Comparison of ENCODE assay signal across 20 cellular contexts in genomic region chr4:125049711-125050110, GRCh38.
"Had no signal": no experiment of that assay in that cellular context is flagged by ENCODE, and none has a peak within 500 bp of the region (broad histone marks: within the 10 kb centered on the region; RNA-seq: fewer than 3 reads in every experiment).

No MANE protein-coding gene starts in this region.

- H3K4me3 ChIP-seq: lower lobe of right lung, spleen, testis had no signal

- H3K9ac ChIP-seq: parathyroid adenoma had no signal

- H2AFZ ChIP-seq: parathyroid adenoma had no signal

- H3K36me3 ChIP-seq: lower lobe of right lung, neutrophil, spleen had no signal

- H3K79me2 ChIP-seq: parathyroid adenoma had no signal

- DNase-seq: activated CD4-positive, alpha-beta T cell treated with anti-CD3 and anti-CD28 coated beads, Interleukin-2, amount 50 U/mL, for 48 hours; activated gamma-delta T cell treated with Interleukin-2 at 50 U/mL for 16 hours; amniotic stem cell; caudate nucleus; erythroblast; foreskin melanocyte; glutamatergic neuron; hippocampal formation; islet precursor cell; left colon; lower lobe of right lung; spleen; stimulated activated CD4-positive, alpha-beta T cell treated with anti-CD3 and anti-CD28 coated beads, Interleukin-4, amount 100 ng/mL, for 4 hours; testis had no signal

- H3K4me1 ChIP-seq: lower lobe of right lung, parathyroid adenoma, spleen, testis had no signal

- H3K27ac ChIP-seq: lower lobe of right lung, neutrophil, parathyroid adenoma, spleen, testis had no signal

- FAIRE-seq: TTC549 had no signal

- H3K27me3 ChIP-seq: neutrophil, spleen, testis had no signal

- H3K9me3 ChIP-seq: lower lobe of right lung, testis had no signal

- ATAC-seq: activated naive CD4-positive, alpha-beta T cell treated with anti-CD3 and anti-CD28 coated beads, Interleukin-2, amount 50 U/mL, for 72 hours; left colon; lower lobe of right lung; natural killer cell treated with Interleukin-12 subunit alpha and Interleukin-12 subunit beta and Interleukin-15 and Interleukin-18, amount 100 ng/mL, for 72 hours; stimulated activated memory B cell treated with anti-CD40 and anti-IgM and Interleukin-4, amounts not matched to agents 10 μg/mL and 1 μg/mL and 100 μg/mL, for 72 hours had no signal
